Comparison of ENCODE assay signal across 17 cellular contexts in the genomic region with DNA sequence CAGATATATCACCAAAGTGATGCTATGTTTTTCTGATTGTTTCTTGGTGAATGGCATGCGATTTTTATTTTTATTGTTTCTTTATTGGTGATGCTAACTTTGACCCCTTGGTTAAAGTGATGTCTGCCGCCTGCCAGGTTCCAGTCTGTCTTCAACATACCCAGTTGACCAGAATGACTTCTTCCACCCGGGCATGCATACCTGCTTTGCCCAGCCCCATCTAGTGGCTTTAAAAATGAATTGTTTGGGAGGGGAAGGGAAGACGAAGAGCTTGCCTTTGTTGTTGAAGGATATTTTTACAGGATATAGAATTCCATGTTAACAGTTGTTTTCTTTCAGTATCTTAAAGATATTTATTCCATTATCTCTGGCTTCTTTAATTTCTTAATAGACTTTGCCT.
DNase-seq lines count a peak whose midpoint lies in the region; FAIRE-seq and TF ChIP-seq lines count a peak whose summit lies in the region.
"Had no signal": no experiment of that assay in that cellular context is flagged by ENCODE, and none has a peak within 500 bp of the region (broad histone marks: within the 10 kb centered on the region; RNA-seq: fewer than 3 reads in every experiment).

No MANE protein-coding gene starts in this region.

- no peak overlapping the region for H3K4me3 ChIP-seq in keratinocyte (ENCODE audit: control insufficient read depth in 2 of 3, extremely low read depth in 1 of 3, insufficient read depth in 2 of 3, low read depth in 1 of 3, low read length in 3 of 3)
- H3K4me3 ChIP-seq: lung, SK-N-MC, skin epidermis had no signal

- DNase-seq in GM12892 (ENCODE audit: insufficient read length): no peak
- peak; percentile 11 for DNase-seq in HuH-7.5 (ENCODE audit: low spot score)
- DNase-seq in keratinocyte (ENCODE audit: low read depth, low spot score): no peak
- no peak for DNase-seq in stimulated activated CD4-positive, alpha-beta T cell treated with anti-CD3 and anti-CD28 coated beads, Interleukin-2, amount 100 ng/mL, for 48 hours
- no peak for DNase-seq in GF-D8 (lab: John Stamatoyannopoulos, UW)
- no peak for DNase-seq in kidney tubule cell (ENCODE audit: low spot score)
- no peak for DNase-seq in 8988T
- DNase-seq: activated CD8-positive, alpha-beta memory T cell treated with anti-CD3 and anti-CD28 coated beads, Interleukin-2, amount 50 U/mL, for 48 hours; activated naive CD8-positive, alpha-beta T cell treated with anti-CD3 and anti-CD28 coated beads for 36 hours; CD4-positive, alpha-beta T cell; hippocampal formation; NCI-H1092 treated with DMSO at 0.1 percent for 48 hours had no signal

- no peak overlapping the region for H3K4me2 ChIP-seq in keratinocyte (ENCODE audit: control insufficient read depth, extremely low read depth, insufficient read depth, low read depth, low read length)

- no peaks in the 10 kb centered on the region for H3K9me1 ChIP-seq in keratinocyte (ENCODE audit: control insufficient read depth, extremely low read depth, insufficient read depth, low read length)

- H3K79me2 ChIP-seq in keratinocyte (ENCODE audit: control insufficient read depth, insufficient read depth, low read length): no peaks in the 10 kb centered on the region

- H3K27ac ChIP-seq in VCaP (no peak overlapping the region), keratinocyte (ENCODE audit: control insufficient read depth, insufficient read depth, low read length) (no peak overlapping the region)
- H3K27ac ChIP-seq: epithelial cell of prostate, SK-N-MC, skin epidermis had no signal

- no peaks in the 10 kb centered on the region for H3K27me3 ChIP-seq in keratinocyte (ENCODE audit: control insufficient read depth, extremely low read depth, insufficient read depth, low read length)

- no peaks in the 10 kb centered on the region for H4K20me1 ChIP-seq in keratinocyte (ENCODE audit: control insufficient read depth, extremely low read depth, insufficient read depth, low read length)

- no peak overlapping the region for H2AFZ ChIP-seq in keratinocyte (ENCODE audit: control insufficient read depth, low read length)

- no peak overlapping the region for H3K9ac ChIP-seq in keratinocyte (ENCODE audit: control insufficient read depth, extremely low read depth, insufficient read depth, low read length)

- dilution Hi-C loops in keratinocyte (cut with MboI; ENCODE audit: extremely low pct_ligation_motif_present, low sequenced_read_pairs): no loop called here

- H3K4me1 ChIP-seq in keratinocyte (ENCODE audit: control insufficient read depth, extremely low read depth, insufficient read depth, low read length): no peaks in the 10 kb centered on the region

- peak; percentile 53 for FAIRE-seq in GM12892 (lab: Jason Lieb, UNC)
- FAIRE-seq in keratinocyte (lab: Jason Lieb, UNC): no peak

- TF ChIP-seq CTCF in VCaP (conservative IDR thresholded peaks at IDR 0.05): peak; percentile 74
- peak; percentile 12 to 28 (median 16) for TF ChIP-seq CTCF in keratinocyte (optimal IDR thresholded peaks at IDR 0.05 in 1 of 3, IDR thresholded peaks at IDR 0.05 in 1 of 3, conservative IDR thresholded peaks at IDR 0.05 in 1 of 3; ENCODE audit: extremely low read depth in 1 of 3, insufficient read depth in 2 of 3, low read length in 3 of 3)

- H3K9me3 ChIP-seq in keratinocyte (ENCODE audit: control insufficient read depth, low read depth, low read length): no peaks in the 10 kb centered on the region

- peaks cover 0 to 1% of the 10 kb centered on the region in 2 experiments for H3K36me3 ChIP-seq in keratinocyte (ENCODE audit: control insufficient read depth in 2 of 2, extremely low read depth in 1 of 2, insufficient read depth in 2 of 2, low read length in 2 of 2)

- no peak for TF ChIP-seq POLR2A in GM12892 (IDR thresholded peaks at IDR 0.05; ENCODE audit: low read depth, low read length)
